ENCODE assay signal across 23 cellular contexts in genomic region chr11:17538731-17539130, GRCh38. TPM values are rescaled to one million over a fixed set of nuclear protein-coding genes. Genes with fewer than 3 reads are reported as not detected.
"Had no signal": no experiment of that assay in that cellular context is flagged by ENCODE, and none has a peak within 500 bp of the region (broad histone marks: within the 10 kb centered on the region; RNA-seq: fewer than 3 reads in every experiment).

No MANE protein-coding gene starts in this region.

- H3K4me1 Mint-ChIP-seq: natural killer cell; stimulated activated naive B cell treated with anti-CD40 and anti-IgM and Interleukin-4, amounts not matched to agents 10 μg/mL and 1 μg/mL and 100 μg/mL, for 72 hours had no signal

- H3K36me3 Mint-ChIP-seq: activated naive CD8-positive, alpha-beta T cell treated with anti-CD3 and anti-CD28 coated beads, Interleukin-2, amount 10 ng/mL, durations not matched to agents 7 days and 5 days; natural killer cell; stimulated activated naive B cell treated with anti-CD40 and anti-IgM and Interleukin-4, amounts not matched to agents 10 μg/mL and 1 μg/mL and 100 μg/mL, for 72 hours had no signal

- H3K9me3 ChIP-seq: lower lobe of right lung, neutrophil, tibial artery had no signal

- H3K4me3 ChIP-seq: lower lobe of right lung, tibial artery had no signal

- H3K9me3 Mint-ChIP-seq: activated CD4-positive, alpha-beta T cell treated with anti-CD3 and anti-CD28 coated beads, Interleukin-2, amount 10 ng/mL, durations not matched to agents 7 days and 5 days; activated naive CD8-positive, alpha-beta T cell treated with anti-CD3 and anti-CD28 coated beads, Interleukin-2, amount 10 ng/mL, durations not matched to agents 7 days and 5 days; activated T-cell treated with anti-CD3 and anti-CD28 coated beads, Interleukin-2, amount 50 U/mL, for 24 hours; activated T-helper 2 cell treated with anti-CD3 and anti-CD28 coated beads, Interferon-gamma antibody, Interleukin-2, Interleukin-4, amounts not matched to agents 10 μg/mL and 5 μg/mL and 100 μg/mL, durations not matched to agents 14 hours and 24 hours and 36 hours; effector memory CD8-positive, alpha-beta T cell; natural killer cell; stimulated activated naive B cell treated with anti-CD40 and anti-IgM and Interleukin-4, amounts not matched to agents 10 μg/mL and 1 μg/mL and 100 μg/mL, for 72 hours had no signal

- H3K4me1 ChIP-seq: lower lobe of right lung, parathyroid adenoma, tibial artery had no signal

- H3K27ac Mint-ChIP-seq: activated CD4-positive, alpha-beta T cell treated with anti-CD3 and anti-CD28 coated beads, Interleukin-2, amount 10 ng/mL, durations not matched to agents 7 days and 5 days; activated CD8-positive, alpha-beta T cell treated with anti-CD3 and anti-CD28 coated beads, Interleukin-2, amount 10 ng/mL, durations not matched to agents 7 days and 5 days; activated naive CD8-positive, alpha-beta T cell treated with anti-CD3 and anti-CD28 coated beads, Interleukin-2, amount 10 ng/mL, durations not matched to agents 7 days and 5 days; activated T-cell treated with anti-CD3 and anti-CD28 coated beads, Interleukin-2, amount 50 U/mL, for 24 hours; activated T-helper 2 cell treated with anti-CD3 and anti-CD28 coated beads, Interferon-gamma antibody, Interleukin-2, Interleukin-4, amounts not matched to agents 10 μg/mL and 5 μg/mL and 100 μg/mL, durations not matched to agents 14 hours and 24 hours and 36 hours; natural killer cell; stimulated activated naive B cell treated with anti-CD40 and anti-IgM and Interleukin-4, amounts not matched to agents 10 μg/mL and 1 μg/mL and 100 μg/mL, for 72 hours had no signal

- H3K4me3 Mint-ChIP-seq: activated CD4-positive, alpha-beta T cell treated with anti-CD3 and anti-CD28 coated beads, Interleukin-2, amount 10 ng/mL, durations not matched to agents 7 days and 5 days; activated CD8-positive, alpha-beta T cell treated with anti-CD3 and anti-CD28 coated beads, Interleukin-2, amount 10 ng/mL, durations not matched to agents 7 days and 5 days; activated naive CD8-positive, alpha-beta T cell treated with anti-CD3 and anti-CD28 coated beads, Interleukin-2, amount 10 ng/mL, durations not matched to agents 7 days and 5 days; activated T-cell treated with anti-CD3 and anti-CD28 coated beads, Interleukin-2, amount 50 U/mL, for 24 hours; effector memory CD8-positive, alpha-beta T cell; natural killer cell; stimulated activated naive B cell treated with anti-CD40 and anti-IgM and Interleukin-4, amounts not matched to agents 10 μg/mL and 1 μg/mL and 100 μg/mL, for 72 hours had no signal

- ATAC-seq: activated CD8-positive, alpha-beta T cell treated with anti-CD3 and anti-CD28 coated beads, Interleukin-2, amount 10 ng/mL, durations not matched to agents 7 days and 5 days; effector memory CD8-positive, alpha-beta T cell; lower lobe of right lung; natural killer cell; stimulated activated naive B cell treated with anti-CD40 and anti-IgM and Interleukin-4, amounts not matched to agents 10 μg/mL and 1 μg/mL and 100 μg/mL, for 72 hours had no signal

- DNase-seq: activated CD4-positive, alpha-beta T cell treated with anti-CD3 and anti-CD28 coated beads, Interleukin-2, amount 10 ng/mL, durations not matched to agents 7 days and 5 days; activated CD8-positive, alpha-beta T cell treated with anti-CD3 and anti-CD28 coated beads, Interleukin-2, amount 10 ng/mL, durations not matched to agents 7 days and 5 days; activated naive CD4-positive, alpha-beta T cell treated with Interleukin-2 at 50 U/mL for 16 hours; activated naive CD8-positive, alpha-beta T cell treated with anti-CD3 and anti-CD28 coated beads, Interleukin-2, amount 10 ng/mL, durations not matched to agents 7 days and 5 days; activated T-cell treated with anti-CD3 and anti-CD28 coated beads, Interleukin-2, amount 50 U/mL, for 24 hours; amygdala; effector memory CD8-positive, alpha-beta T cell; foreskin fibroblast; hippocampal formation; islet precursor cell; lower lobe of right lung; natural killer cell; stimulated activated naive B cell treated with anti-CD40 and anti-IgM and Interleukin-4, amounts not matched to agents 10 μg/mL and 1 μg/mL and 100 μg/mL, for 72 hours; T1000; tibial artery had no signal

- H3K27ac ChIP-seq: lower lobe of right lung, neutrophil, parathyroid adenoma, tibial artery had no signal

- H3K36me3 ChIP-seq: lower lobe of right lung, neutrophil, tibial artery had no signal

- H3K9ac ChIP-seq: parathyroid adenoma had no signal

RNA-seq across cellular contexts. Expression of gene USH1C, which starts 5.5 kb away (rescaled TPM):
- total RNA-seq: activated CD4-positive, alpha-beta T cell treated with anti-CD3 and anti-CD28 coated beads, Interleukin-2, amount 10 ng/mL, durations not matched to agents 7 days and 5 days; activated CD8-positive, alpha-beta T cell treated with anti-CD3 and anti-CD28 coated beads, Interleukin-2, amount 10 ng/mL, durations not matched to agents 7 days and 5 days; activated naive CD8-positive, alpha-beta T cell treated with anti-CD3 and anti-CD28 coated beads, Interleukin-2, amount 10 ng/mL, durations not matched to agents 7 days and 5 days; activated T-helper 2 cell treated with anti-CD3 and anti-CD28 coated beads, Interferon-gamma antibody, Interleukin-2, Interleukin-4, amounts not matched to agents 10 μg/mL and 5 μg/mL and 100 μg/mL, durations not matched to agents 14 hours and 24 hours and 36 hours; cardiac septum; dermis microvascular lymphatic vessel endothelial cell; natural killer cell; sciatic nerve had no signal

RNA-seq across cellular contexts. Expression of gene OTOG, which starts 8.3 kb away (rescaled TPM):
- total RNA-seq: activated CD4-positive, alpha-beta T cell treated with anti-CD3 and anti-CD28 coated beads, Interleukin-2, amount 10 ng/mL, durations not matched to agents 7 days and 5 days; activated CD8-positive, alpha-beta T cell treated with anti-CD3 and anti-CD28 coated beads, Interleukin-2, amount 10 ng/mL, durations not matched to agents 7 days and 5 days; activated naive CD8-positive, alpha-beta T cell treated with anti-CD3 and anti-CD28 coated beads, Interleukin-2, amount 10 ng/mL, durations not matched to agents 7 days and 5 days; activated T-helper 2 cell treated with anti-CD3 and anti-CD28 coated beads, Interferon-gamma antibody, Interleukin-2, Interleukin-4, amounts not matched to agents 10 μg/mL and 5 μg/mL and 100 μg/mL, durations not matched to agents 14 hours and 24 hours and 36 hours; cardiac septum; dermis microvascular lymphatic vessel endothelial cell; lower lobe of right lung; mesenteric fat pad; natural killer cell; sciatic nerve; subcutaneous adipose tissue had no signal
